8 cellular contexts compared by ENCODE assay signal in genomic region chr9:5608298-5609254, GRCh38. TPM values are rescaled to one million over a fixed set of nuclear protein-coding genes. Genes with fewer than 3 reads are reported as not detected.
DNase-seq lines count a peak whose midpoint lies in the region; ATAC-seq and TF ChIP-seq lines count a peak whose summit lies in the region.

No MANE protein-coding gene starts in this region.

- 40 to 41% methylated on average over 6 of the region's 6 CpGs for WGBS in thyroid gland, 2 donors

- TF ChIP-seq CTCF in GM12875 (IDR thresholded peaks at IDR 0.05; ENCODE audit: borderline replicate concordance, insufficient read depth, low read depth, low read length) = no peak
- TF ChIP-seq CTCF in thyroid gland (IDR thresholded peaks at IDR 0.05) = peak in 1 of 6 experiments; percentile 16
- no peak for TF ChIP-seq CTCF in RWPE1 (conservative IDR thresholded peaks at IDR 0.05; ENCODE audit: low read depth)

- H3K4me1 Mint-ChIP-seq in T-helper 17 cell = peaks cover 14% of the 10 kb centered on the region

- H3K36me3 ChIP-seq in thyroid gland = no peaks in the 10 kb centered on the region

- H3K9me3 ChIP-seq in T-helper 17 cell (ENCODE audit: control insufficient read depth, low read length, poor library complexity, severe bottlenecking) = no peaks in the 10 kb centered on the region
- no peaks in the 10 kb centered on the region for H3K9me3 ChIP-seq in thyroid gland

- peak overlapping the region; percentile 65 to 84 (median 66) for H3K27ac ChIP-seq in thyroid gland
- H3K27ac ChIP-seq in RWPE1 = no peak overlapping the region

- CTCF ChIA-PET in RWPE1 (lab: Yijun Ruan, JAX) = no interaction called here

- no peaks in the 10 kb centered on the region for H3K36me3 Mint-ChIP-seq in T-helper 17 cell (ENCODE audit: low read depth)

- peak overlapping the region; percentile 8 for H3K4me3 ChIP-seq in GM12875 (ENCODE audit: low read depth, low read length)
- H3K4me3 ChIP-seq in thyroid gland (replicated peaks in 1 of 3) = peak overlapping the region in 2 of 3 donors; percentile 3 to 14

- DNase-seq in T-helper 17 cell = no peak
- DNase-seq in inferior parietal cortex (ENCODE audit: extremely low spot score) = peak; percentile 31
- peak in 1 of 2 donors; percentile 15 for DNase-seq in thyroid gland
- DNase-seq in NCI-H1105 (lab: John Stamatoyannopoulos, UW) = no peak
- DNase-seq in RWPE1 (ENCODE audit: low spot score) = no peak

- peak overlapping the region; percentile 63 for H3K4me3 Mint-ChIP-seq in T-helper 17 cell

- H3K4me1 ChIP-seq in thyroid gland = peaks cover 32 to 37% of the 10 kb centered on the region in 2 donors

- peak overlapping the region; percentile 74 for H3K27ac Mint-ChIP-seq in T-helper 17 cell

- H3K27me3 Mint-ChIP-seq in T-helper 17 cell = no peaks in the 10 kb centered on the region

- POLR2A ChIA-PET in RWPE1 (lab: Yijun Ruan, JAX; ENCODE audit: low non-redundant PET) = interaction anchor here (0.6 kb wide), 1 partner anchor 12 kb away, joined by 5 read pairs; no protein-coding TSS in a partner anchor

- intact Hi-C loops in thyroid gland (cut with DNase I) = no loop called here

- no peak for TF ChIP-seq POLR2A in thyroid gland (IDR thresholded peaks at IDR 0.05)

- ATAC-seq in HG02610 (IDR thresholded peaks at IDR 0.05; ENCODE audit: unreplicated experiment) = peak; percentile 69
- ATAC-seq in T-helper 17 cell = no peak
- no peak for ATAC-seq in HG03025 (IDR thresholded peaks at IDR 0.05; ENCODE audit: low FRiP score, unreplicated experiment)

- H3K27me3 ChIP-seq in thyroid gland = no peaks in the 10 kb centered on the region

RNA-seq across cellular contexts. Expression of gene RIC1, which starts 20.3 kb away (rescaled TPM):
- total RNA-seq in T-helper 17 cell = 10 to 100 TPM; 19.6 to 24.3 TPM
- 10 to 100 TPM; 42.7 to 56.1 (median 44.9) TPM for total RNA-seq in thyroid gland
